In genomic region chr20:35886537-35886936, GRCh38 we compare ENCODE assay signal across 17 cellular contexts.
DNase-seq lines count a peak whose midpoint lies in the region; TF ChIP-seq lines count a peak whose summit lies in the region.
"Had no signal": no experiment of that assay in that cellular context is flagged by ENCODE, and none has a peak within 500 bp of the region (broad histone marks: within the 10 kb centered on the region; RNA-seq: fewer than 3 reads in every experiment).

No MANE protein-coding gene starts in this region.

- H3K4me3 Mint-ChIP-seq in chondrocyte (ENCODE audit: unreplicated experiment) (no peak overlapping the region), progenitor cell of endocrine pancreas (ENCODE audit: low read depth) (no peak overlapping the region)
- H3K4me3 Mint-ChIP-seq: activated CD8-positive, alpha-beta memory T cell treated with anti-CD3 and anti-CD28 coated beads, Interleukin-2, amount 10 ng/mL, durations not matched to agents 7 days and 5 days had no signal

- H3K4me1 Mint-ChIP-seq in chondrocyte (ENCODE audit: low read depth) (peaks cover 33% of the 10 kb centered on the region), progenitor cell of endocrine pancreas (ENCODE audit: low read depth) (peaks cover 3% of the 10 kb centered on the region)

- TF ChIP-seq CTCF in chondrocyte (IDR thresholded peaks at IDR 0.05), result no peak
- no peak for TF ChIP-seq CTCF in progenitor cell of endocrine pancreas (IDR thresholded peaks at IDR 0.05; ENCODE audit: unreplicated experiment)
- TF ChIP-seq CTCF in GM20000 (IDR thresholded peaks at IDR 0.05; ENCODE audit: extremely low read depth, missing control alignments), result no peak

- no peaks in the 10 kb centered on the region for H3K27me3 Mint-ChIP-seq in chondrocyte (ENCODE audit: low read depth)
- H3K27me3 Mint-ChIP-seq in progenitor cell of endocrine pancreas, result no peaks in the 10 kb centered on the region
- H3K27me3 Mint-ChIP-seq: activated CD8-positive, alpha-beta memory T cell treated with anti-CD3 and anti-CD28 coated beads, Interleukin-2, amount 10 ng/mL, durations not matched to agents 7 days and 5 days had no signal

- DNase-seq in DMS 273 treated with DMSO at 0.1 percent for 48 hours (lab: John Stamatoyannopoulos, UW) (peak; percentile 87), NCI-H446 (lab: John Stamatoyannopoulos, UW) (peak; percentile 43 to 86), chondrocyte (ENCODE audit: low spot score) (no peak), progenitor cell of endocrine pancreas (ENCODE audit: low spot score, unreplicated experiment) (no peak), H4 (ENCODE audit: low spot score) (no peak), NCI-H526 treated with DMSO at 0.1 percent for 48 hours (lab: John Stamatoyannopoulos, UW) (no peak), OCI-M1 (lab: John Stamatoyannopoulos, UW) (no peak), GM20000 (ENCODE audit: low spot score) (no peak)
- DNase-seq: activated CD8-positive, alpha-beta memory T cell treated with anti-CD3 and anti-CD28 coated beads, Interleukin-2, amount 10 ng/mL, durations not matched to agents 7 days and 5 days; amniotic stem cell; COR-L47; effector CD4-positive, alpha-beta T cell; NCI-H146; nucleus accumbens; stimulated activated CD4-positive, alpha-beta T cell treated with anti-CD3 and anti-CD28 coated beads, Interleukin-2, amount 100 ng/mL, for 24 hours; stimulated activated naive CD8-positive, alpha-beta T cell treated with anti-CD3 and anti-CD28 coated beads, Interleukin-15, Interleukin-2, amounts not matched to agents 100 U/mL and 50 U/mL, for 24 hours; T-helper 9 cell had no signal

- H3K27ac Mint-ChIP-seq in chondrocyte (ENCODE audit: unreplicated experiment), result peak overlapping the region; percentile 72
- peak overlapping the region; percentile 9 for H3K27ac Mint-ChIP-seq in progenitor cell of endocrine pancreas
- H3K27ac Mint-ChIP-seq: activated CD8-positive, alpha-beta memory T cell treated with anti-CD3 and anti-CD28 coated beads, Interleukin-2, amount 10 ng/mL, durations not matched to agents 7 days and 5 days had no signal

- H3K9me3 Mint-ChIP-seq in chondrocyte (ENCODE audit: low read depth), result no peaks in the 10 kb centered on the region
- H3K9me3 Mint-ChIP-seq in progenitor cell of endocrine pancreas (ENCODE audit: low read depth), result no peaks in the 10 kb centered on the region

- no peaks in the 10 kb centered on the region for H3K36me3 Mint-ChIP-seq in chondrocyte (ENCODE audit: low read depth)
- H3K36me3 Mint-ChIP-seq in progenitor cell of endocrine pancreas (ENCODE audit: insufficient read depth), result peaks cover 3% of the 10 kb centered on the region

Comparison
In these comparisons a context has a peak if more than half of its experiments do, and no peak if none do; other contexts are left out.
1. DNase-seq: peak in DMS 273 treated with DMSO at 0.1 percent for 48 hours (single experiment) and NCI-H446 (2 of 2); none in chondrocyte (single experiment), progenitor cell of endocrine pancreas (single experiment), H4 (single experiment), NCI-H526 treated with DMSO at 0.1 percent for 48 hours (single experiment), OCI-M1 (single experiment) and GM20000 (single experiment).